8 cellular contexts compared by ENCODE assay signal in the genomic region with DNA sequence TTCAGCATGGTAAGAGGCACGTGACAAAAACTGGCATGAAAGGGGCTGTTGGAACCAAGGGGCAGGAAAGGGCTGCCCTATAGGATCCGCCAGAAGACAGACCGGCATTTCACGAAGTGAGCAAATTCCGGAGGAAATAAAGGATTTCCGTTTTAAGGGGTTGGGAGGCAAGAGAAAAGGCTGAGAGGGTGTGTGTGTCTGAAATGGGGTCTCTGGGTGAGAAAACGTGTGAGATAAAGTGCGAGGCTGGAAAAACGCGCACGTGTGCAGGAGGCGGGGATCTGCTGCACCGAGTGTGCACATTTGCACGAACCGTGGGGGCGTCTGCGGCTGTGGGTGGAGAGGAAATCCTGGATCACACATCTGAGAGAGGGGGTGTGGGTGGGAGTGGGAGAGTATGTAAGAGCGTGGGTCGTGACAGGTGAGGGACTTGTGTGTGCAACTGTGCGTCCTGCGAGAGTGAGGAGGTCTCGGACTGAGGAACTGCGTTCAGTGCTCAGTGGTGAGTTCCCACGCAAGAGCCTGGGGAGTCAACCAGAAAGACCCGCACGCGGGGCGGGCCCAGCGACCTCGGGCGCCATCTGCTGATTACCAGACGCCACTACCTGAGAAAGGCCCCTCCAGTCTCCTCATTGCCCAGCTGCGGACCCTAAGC.
A peak's percentile ranks its signal among the peaks of the same experiment; 100 is the strongest.
DNase-seq lines count a peak whose midpoint lies in the region; ATAC-seq and TF ChIP-seq lines count a peak whose summit lies in the region.

No MANE protein-coding gene starts in this region.

- ATAC-seq in GM19397 (IDR thresholded peaks at IDR 0.05; ENCODE audit: unreplicated experiment): no peak

- H3K4me3 ChIP-seq in HFF-Myc (replicated peaks; ENCODE audit: low read depth, low read length): 0 out of 2 replicates have a peak overlapping the region, but pooled peaks have one; percentile 6
- peak overlapping the region in 1 of 2 donors; percentile 44 for H3K4me3 ChIP-seq in cardiac fibroblast (replicated peaks in 1 of 2; ENCODE audit: low read depth in 2 of 2, low read length in 2 of 2)

- peak; percentile 51 for DNase-seq in COLO668 (lab: John Stamatoyannopoulos, UW; ENCODE audit: unreplicated experiment)
- peak; percentile 5 for DNase-seq in HFF-Myc (ENCODE audit: extremely low read depth, low read depth)
- peak; percentile 58 for DNase-seq in NCI-H2171 treated with DMSO at 0.1 percent for 48 hours (lab: John Stamatoyannopoulos, UW)
- peak; percentile 57 to 68 (median 64) for DNase-seq in activated CD4-positive, CD25-positive, alpha-beta regulatory T cell (lab: John Stamatoyannopoulos, UW)
- DNase-seq in cardiac fibroblast (ENCODE audit: low read depth in 2 of 2): peak; percentile 52 to 55
- DNase-seq in islet precursor cell: peak; percentile 91
- peak; percentile 65 to 75 for DNase-seq in stimulated activated CD4-positive, alpha-beta T cell treated with anti-CD3 and anti-CD28 coated beads, Interleukin-12 subunit alpha, Interleukin-12 subunit beta, amount 100 ng/mL, for 24 hours (ENCODE audit: low read depth in 2 of 2)

- TF ChIP-seq CTCF in HFF-Myc (IDR thresholded peaks at IDR 0.05; ENCODE audit: low read depth, low read length, missing control alignments) (peak; percentile 79), cardiac fibroblast (IDR thresholded peaks at IDR 0.05; ENCODE audit: low read depth, low read length) (peak; percentile 89)

Comparison
In these comparisons a context has a peak if more than half of its experiments do, and no peak if none do; other contexts are left out.
1. DNase-seq: peak in every context shown above with its lines; median percentile 91 in islet precursor cell; 70 in stimulated activated CD4-positive, alpha-beta T cell treated with anti-CD3 and anti-CD28 coated beads, Interleukin-12 subunit alpha, Interleukin-12 subunit beta, amount 100 ng/mL, for 24 hours; 64 in activated CD4-positive, CD25-positive, alpha-beta regulatory T cell; 58 in NCI-H2171 treated with DMSO at 0.1 percent for 48 hours; 54 in cardiac fibroblast; 51 in COLO668; 5 in HFF-Myc.